In genomic region chr9:87685871-87686519, GRCh38 we compare ENCODE assay signal across 1 cellular context.
TF ChIP-seq lines count a peak whose summit lies in the region.

No MANE protein-coding gene starts in this region.

TF ChIP-seq in H1, 55 proteins besides CTCF, POLR2A, EP300 and RAD21 (continued from another document):
- no peak for TF ChIP-seq KDM5A (IDR thresholded peaks at IDR 0.05; ENCODE audit: low read length)
- TF ChIP-seq RFX5 (IDR thresholded peaks at IDR 0.05; ENCODE audit: borderline replicate concordance, low read depth, low read length) = no peak
- no peak for TF ChIP-seq SAP30 (IDR thresholded peaks at IDR 0.05; ENCODE audit: insufficient read depth, insufficient replicate concordance, low read length)
- no peak for TF ChIP-seq KDM1A (IDR thresholded peaks at IDR 0.05; ENCODE audit: borderline replicate concordance, low read length)
- no peak for TF ChIP-seq GABPA (IDR thresholded peaks at IDR 0.05; ENCODE audit: borderline replicate concordance, insufficient read depth, low read length)
- TF ChIP-seq TAF1 (IDR thresholded peaks at IDR 0.05; ENCODE audit: low read depth, low read length) = no peak
